15 cellular contexts compared by ENCODE assay signal in genomic region chr3:53650424-53650823, GRCh38.
DNase-seq lines count a peak whose midpoint lies in the region; ATAC-seq, FAIRE-seq and TF ChIP-seq lines count a peak whose summit lies in the region.
"Had no signal": no experiment of that assay in that cellular context is flagged by ENCODE, and none has a peak within 500 bp of the region (broad histone marks: within the 10 kb centered on the region; RNA-seq: fewer than 3 reads in every experiment).

No MANE protein-coding gene starts in this region.

- no peak for TF ChIP-seq POLR2A in GM12892 (IDR thresholded peaks at IDR 0.05; ENCODE audit: low read depth, low read length)

- no peaks in the 10 kb centered on the region for H3K9me3 ChIP-seq in colonic mucosa
- peaks cover 3% of the 10 kb centered on the region for H3K9me3 ChIP-seq in aorta (ENCODE audit: control insufficient read depth, low read length)
- H3K9me3 ChIP-seq: tibial artery had no signal

- no peak overlapping the region for H3K9ac ChIP-seq in colonic mucosa (ENCODE audit: low read depth in 2 of 2, low read length in 2 of 2)

- DNase-seq in GM12892 (ENCODE audit: insufficient read length) (peak; percentile 25), colonic mucosa (no peak), aorta (no peak), NCI-H345 (lab: John Stamatoyannopoulos, UW) (no peak), RCC 7860 (ENCODE audit: low spot score) (no peak)
- DNase-seq: brain microvascular endothelial cell; C1 segment of cervical spinal cord; IMR-90; stimulated activated CD4-positive, alpha-beta T cell treated with anti-CD3 and anti-CD28 coated beads, Interleukin-4, amount 100 ng/mL, for 1 hour; tibial artery had no signal

- TF ChIP-seq CTCF in colonic mucosa (IDR thresholded peaks at IDR 0.05), result no peak

- intact Hi-C loops in colonic mucosa (cut with DNase I) (no loop called here), aorta (cut with DNase I) (no loop called here)

- H3K36me3 ChIP-seq in colonic mucosa (no peaks in the 10 kb centered on the region), aorta (ENCODE audit: control insufficient read depth in 1 of 2, insufficient read depth in 2 of 2, low read length in 1 of 2) (no peaks in the 10 kb centered on the region)
- H3K36me3 ChIP-seq: brain microvascular endothelial cell, tibial artery had no signal

- no peak overlapping the region for H3K27ac ChIP-seq in colonic mucosa
- no peak overlapping the region for H3K27ac ChIP-seq in aorta (ENCODE audit: low read depth in 1 of 2, low read length in 2 of 2)
- H3K27ac ChIP-seq: brain microvascular endothelial cell, tibial artery had no signal

- no peaks in the 10 kb centered on the region for H3K4me1 ChIP-seq in colonic mucosa
- H3K4me1 ChIP-seq in aorta (ENCODE audit: control insufficient read depth in 1 of 2, insufficient read depth in 2 of 2, low read length in 2 of 2), result no peaks in the 10 kb centered on the region
- H3K4me1 ChIP-seq: tibial artery had no signal

- peak; percentile 81 for FAIRE-seq in GM12892 (lab: Jason Lieb, UNC)
- no peak for FAIRE-seq in RCC 7860 (lab: Jason Lieb, UNC)
- FAIRE-seq: keratinocyte had no signal

- H3K4me3 ChIP-seq in colonic mucosa (no peak overlapping the region), aorta (ENCODE audit: low read length in 2 of 2) (no peak overlapping the region)
- H3K4me3 ChIP-seq: tibial artery had no signal

- H3K27me3 ChIP-seq in colonic mucosa, result no peaks in the 10 kb centered on the region
- H3K27me3 ChIP-seq in aorta (ENCODE audit: control insufficient read depth in 1 of 2, insufficient read depth in 2 of 2, low read length in 1 of 2), result no peaks in the 10 kb centered on the region
- H3K27me3 ChIP-seq: brain microvascular endothelial cell had no signal

- peak; percentile 67 for ATAC-seq in GM19043 (IDR thresholded peaks at IDR 0.05; ENCODE audit: low read depth, unreplicated experiment)
- ATAC-seq in HG02678 (IDR thresholded peaks at IDR 0.05; ENCODE audit: unreplicated experiment), result peak; percentile 65
- peak; percentile 76 for ATAC-seq in HG03520 (IDR thresholded peaks at IDR 0.05; ENCODE audit: unreplicated experiment)
- no peak for ATAC-seq in aorta (ENCODE audit: low FRiP score)
- ATAC-seq: SK-N-SH treated with all-trans-retinoic acid at 6 μM for 48 hours had no signal

- 69 to 77% methylated on average over 5 of the region's 5 CpGs for WGBS in aorta, 2 donors
